12 cellular contexts compared by ENCODE assay signal in the genomic region with DNA sequence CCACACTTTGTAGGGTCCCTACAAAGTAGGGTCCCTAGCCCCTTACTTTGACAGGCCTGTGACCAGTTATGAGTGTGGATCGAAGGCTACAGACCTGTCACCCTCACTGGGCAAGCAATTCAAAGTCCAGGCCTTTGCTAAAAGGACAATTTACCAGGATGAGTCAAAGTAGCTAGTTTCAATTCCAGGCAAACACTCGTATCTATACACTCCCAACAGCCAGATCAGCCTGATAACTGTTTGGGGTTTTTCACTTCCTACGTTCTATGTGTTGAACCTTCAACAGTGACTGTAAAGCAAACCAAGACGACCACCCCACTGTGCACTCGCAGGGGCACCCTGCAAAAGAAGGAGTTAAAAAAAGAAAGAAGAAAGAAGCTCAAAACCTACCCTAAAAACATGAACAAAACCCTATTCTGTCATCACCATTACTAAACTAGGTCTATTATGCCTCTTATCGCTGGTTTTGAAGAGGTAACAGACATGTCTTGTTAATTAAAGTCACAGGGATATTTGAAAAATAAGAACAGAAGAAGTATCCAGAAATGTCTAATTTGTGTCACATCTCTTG. TPM values are rescaled to one million over a fixed set of nuclear protein-coding genes. Genes with fewer than 3 reads are reported as not detected.
DNase-seq lines count a peak whose midpoint lies in the region; ATAC-seq, FAIRE-seq and TF ChIP-seq lines count a peak whose summit lies in the region.
"Had no signal": no experiment of that assay in that cellular context is flagged by ENCODE, and none has a peak within 500 bp of the region (broad histone marks: within the 10 kb centered on the region; RNA-seq: fewer than 3 reads in every experiment).

No MANE protein-coding gene starts in this region.

- ATAC-seq in GM12878 = peak; percentile 22
- ATAC-seq in naive thymus-derived CD4-positive, alpha-beta T cell = no peak
- ATAC-seq: pancreas had no signal

- H4K20me1 ChIP-seq in GM12878 (ENCODE audit: control insufficient read depth, insufficient read depth) = no peaks in the 10 kb centered on the region

- peak overlapping the region in 3 of 7 donors; percentile 0 to 46 (median 28) for H3K27ac Mint-ChIP-seq in CD14-positive monocyte
- no peak overlapping the region; the same call in 1 of the 2 replicates for H3K27ac Mint-ChIP-seq in HFFc6
- peak overlapping the region in 2 of 9 donors; percentile 1 to 61 for H3K27ac Mint-ChIP-seq in naive thymus-derived CD4-positive, alpha-beta T cell

- 15% methylated on average over 6 of the region's 6 CpGs for WGBS in GM12878 (ENCODE audit: insufficient coverage, insufficient replicate concordance, low lambda C conversion rate, missing lambda C conversion rate)

- H3K27me3 ChIP-seq in GM12878 (replicated peaks in 1 of 2; ENCODE audit: control insufficient read depth in 2 of 2, insufficient read depth in 2 of 2, low read length in 1 of 2) = no peaks in the 10 kb centered on the region
- H3K27me3 ChIP-seq in naive thymus-derived CD4-positive, alpha-beta T cell (ENCODE audit: control insufficient read depth in 2 of 2, insufficient read depth in 2 of 2, low read length in 2 of 2) = no peaks in the 10 kb centered on the region
- H3K27me3 ChIP-seq: pancreas had no signal

- H3K36me3 ChIP-seq in GM12878 (ENCODE audit: control insufficient read depth in 2 of 2, insufficient read depth in 2 of 2, low read length in 1 of 2) = peaks cover 4 to 10% of the 10 kb centered on the region in 2 experiments; a peak in 3 of 4 replicates
- H3K36me3 ChIP-seq in naive thymus-derived CD4-positive, alpha-beta T cell (ENCODE audit: control insufficient read depth in 2 of 3, insufficient read depth in 3 of 3, low read length in 3 of 3) = no peaks in the 10 kb centered on the region
- H3K36me3 ChIP-seq: pancreas had no signal

- H3K4me1 ChIP-seq in GM12878 (ENCODE audit: control insufficient read depth, insufficient read depth, low read length) = peaks cover 38% of the 10 kb centered on the region
- H3K4me1 ChIP-seq in naive thymus-derived CD4-positive, alpha-beta T cell (ENCODE audit: control insufficient read depth in 2 of 2, insufficient read depth in 2 of 2, low read length in 2 of 2) = peaks cover 4 to 9% of the 10 kb centered on the region in 2 donors

- H3K9me3 ChIP-seq in GM12878 (replicated peaks; ENCODE audit: control insufficient read depth, insufficient read depth, low read length) = no peaks in the 10 kb centered on the region
- H3K9me3 ChIP-seq in naive thymus-derived CD4-positive, alpha-beta T cell (ENCODE audit: control insufficient read depth in 2 of 3, low read length in 3 of 3) = no peaks in the 10 kb centered on the region
- H3K9me3 ChIP-seq: pancreas had no signal

- no peak for TF ChIP-seq RAD21 in GM12878 (IDR thresholded peaks at IDR 0.05; ENCODE audit: insufficient read depth, low read depth, low read length)

- H3K4me3 ChIP-seq in GM12878 = peak overlapping the region; percentile 100
- no peak overlapping the region for H3K4me3 ChIP-seq in naive thymus-derived CD4-positive, alpha-beta T cell (ENCODE audit: low read length)
- H3K4me3 ChIP-seq: pancreas had no signal

- H3K9me3 Mint-ChIP-seq in CD14-positive monocyte = peaks cover 0 to 2% (median 0%) of the 10 kb centered on the region in 7 donors
- no peaks in the 10 kb centered on the region for H3K9me3 Mint-ChIP-seq in HFFc6
- H3K9me3 Mint-ChIP-seq in naive thymus-derived CD4-positive, alpha-beta T cell = peaks cover 0 to 2% (median 0%) of the 10 kb centered on the region in 11 donors
- H3K9me3 Mint-ChIP-seq: activated naive CD4-positive, alpha-beta T cell treated with anti-CD3 and anti-CD28 coated beads, Interleukin-2, amount 50 U/mL, for 72 hours had no signal

- H3K9ac ChIP-seq in GM12878 (ENCODE audit: control insufficient read depth, insufficient read depth, low read length) = peak overlapping the region; percentile 82

- no peak for DNase-seq in CD14-positive monocyte (ENCODE audit: low spot score)
- no peak for DNase-seq in HFFc6
- no peak for DNase-seq in GM12878 (ENCODE audit: low read depth, low spot score)
- DNase-seq in naive thymus-derived CD4-positive, alpha-beta T cell = no peak
- no peak for DNase-seq in HTR-8/SVneo (ENCODE audit: insufficient read length, low spot score)
- no peak for DNase-seq in SKM-1 (lab: John Stamatoyannopoulos, UW; ENCODE audit: unreplicated experiment)
- DNase-seq in NCI-H128 (lab: John Stamatoyannopoulos, UW; ENCODE audit: unreplicated experiment) = no peak
- no peak for DNase-seq in NCI-H82 treated with DMSO at 0.1 percent for 48 hours (lab: John Stamatoyannopoulos, UW; ENCODE audit: unreplicated experiment)
- DNase-seq: foreskin fibroblast, NCI-H1436 treated with DMSO at 0.1 percent for 48 hours, pancreas had no signal

- H3K4me2 ChIP-seq in GM12878 (ENCODE audit: control insufficient read depth, insufficient read depth) = peak overlapping the region; percentile 85

- SMC1A ChIA-PET in GM12878 (lab: Charles Lee; ENCODE audit: uncharacterized antibody, unreplicated experiment) = interaction anchor here (0.9 to 10.5 kb wide), 24 partner anchors 11 to 224 kb away, joined by 3 to 181 read pairs (median 10); a partner anchor contains a TSS

- CTCF ChIA-PET in GM12878 (lab: Yijun Ruan, JAX) = interaction anchor here (1.2 to 5.5 kb wide), 11 partner anchors 13 to 226 kb away, joined by 3 to 44 read pairs (median 8); a partner anchor contains a TSS
- CTCF ChIA-PET in naive thymus-derived CD4-positive, alpha-beta T cell (lab: Charles Lee) = interaction anchor here (0.6 to 1.1 kb wide), 2 partner anchors 90 to 266 kb away, joined by 3 read pairs; a partner anchor contains a TSS

- TF ChIP-seq POLR2A in GM12878 (IDR thresholded peaks at IDR 0.05; ENCODE audit: low read depth, low read length) = no peak

- in situ Hi-C loops in GM12878 (cut with MboI) = no loop called here

- TF ChIP-seq CTCF in CD14-positive monocyte (IDR thresholded peaks at IDR 0.05) (no peak), HFFc6 (IDR thresholded peaks at IDR 0.05) (no peak), GM12878 (IDR thresholded peaks at IDR 0.05 in 2 of 3, conservative IDR thresholded peaks at IDR 0.05 in 1 of 3; ENCODE audit: control insufficient read depth in 2 of 3, extremely low read depth in 1 of 3, insufficient read depth in 1 of 3, low read depth in 3 of 3, low read length in 3 of 3) (no peak)

- peaks cover 3 to 14% (median 14%) of the 10 kb centered on the region in 3 donors for H3K27me3 Mint-ChIP-seq in CD14-positive monocyte (ENCODE audit: low read depth in 3 of 3)
- H3K27me3 Mint-ChIP-seq in HFFc6 (ENCODE audit: insufficient read depth) = no peaks in the 10 kb centered on the region
- H3K27me3 Mint-ChIP-seq in naive thymus-derived CD4-positive, alpha-beta T cell = peaks cover 0 to 17% (median 10%) of the 10 kb centered on the region in 5 donors

- TF ChIP-seq EP300 in GM12878 (IDR thresholded peaks at IDR 0.05; ENCODE audit: borderline replicate concordance in 1 of 2, control insufficient read depth in 1 of 2, low read depth in 2 of 2, low read length in 2 of 2) = peak; percentile 15 to 54; a peak in 1 of 4 replicates

- H3K79me2 ChIP-seq in GM12878 (ENCODE audit: control insufficient read depth, insufficient read depth, low read length) = peaks cover 73% of the 10 kb centered on the region

- H3K4me1 Mint-ChIP-seq in CD14-positive monocyte (peaks cover 66% of the 10 kb centered on the region), HFFc6 (ENCODE audit: low read depth) (peaks cover 36% of the 10 kb centered on the region)
- peaks cover 25 to 59% (median 30%) of the 10 kb centered on the region in 7 donors for H3K4me1 Mint-ChIP-seq in naive thymus-derived CD4-positive, alpha-beta T cell

- peak overlapping the region; percentile 62 for H3K27ac ChIP-seq in GM12878 (ENCODE audit: control insufficient read depth, insufficient read depth)
- no peak overlapping the region for H3K27ac ChIP-seq in naive thymus-derived CD4-positive, alpha-beta T cell (ENCODE audit: low read depth, low read length)
- H3K27ac ChIP-seq: pancreas had no signal

- H2AFZ ChIP-seq in GM12878 (ENCODE audit: control insufficient read depth, low read depth, low read length) = no peak overlapping the region

- H3K4me3 Mint-ChIP-seq in CD14-positive monocyte (peak overlapping the region; percentile 0 to 7), HFFc6 (peak overlapping the region; percentile 55)
- peak overlapping the region in 7 of 10 donors; percentile 33 to 96 (median 70) for H3K4me3 Mint-ChIP-seq in naive thymus-derived CD4-positive, alpha-beta T cell

- H3K36me3 Mint-ChIP-seq in CD14-positive monocyte (peaks cover 12 to 15% of the 10 kb centered on the region in 2 donors), HFFc6 (ENCODE audit: low read depth) (no peaks in the 10 kb centered on the region; the same call in 1 of the 2 replicates)
- H3K36me3 Mint-ChIP-seq in naive thymus-derived CD4-positive, alpha-beta T cell = no peaks in the 10 kb centered on the region

- POLR2A ChIA-PET in GM12878 (lab: Charles Lee) = interaction anchor here (0.9 to 5.5 kb wide), 17 partner anchors 10 to 210 kb away, joined by 3 to 68 read pairs (median 4); no protein-coding TSS in a partner anchor
- POLR2A ChIA-PET in naive thymus-derived CD4-positive, alpha-beta T cell (lab: Charles Lee) = no interaction called here

- RAD21 ChIA-PET in GM12878 (lab: Charles Lee; ENCODE audit: unreplicated experiment) = interaction anchor here (0.5 to 11.8 kb wide), 18 partner anchors 17 to 1148 kb away, joined by 3 to 193 read pairs (median 8); a partner anchor contains a TSS

- intact Hi-C loops in CD14-positive monocyte (cut with micrococcal nuclease) = loop anchor here in 1 of 2 donors (10.0 kb wide), 2 partner anchors 69 to 91 kb away; a partner anchor contains a TSS
- intact Hi-C loops in GM12878 (cut with micrococcal nuclease; ENCODE audit: unreplicated experiment) = loop anchor here (1.0 to 2.0 kb wide), 2 partner anchors 56 to 101 kb away; no protein-coding TSS in a partner anchor
- intact Hi-C loops in naive thymus-derived CD4-positive, alpha-beta T cell (cut with micrococcal nuclease) = loop anchor here (2.0 to 10.0 kb wide), 2 partner anchors 19 to 131 kb away; a partner anchor contains a TSS

- BruUV-seq in GM12878 (replicated peaks; lab: Mats Ljungman, UMichigan) = no TSS peak

- peak; percentile 54 for FAIRE-seq in GM12878 (lab: Jason Lieb, UNC)
- no peak for FAIRE-seq in HTR-8/SVneo (lab: Jason Lieb, UNC)
- FAIRE-seq: pancreas had no signal

RNA-seq across cellular contexts. Expression of a gene that starts 3.2 kb away (rescaled TPM):
- polyA plus RNA-seq in CD14-positive monocyte = 1 to 10 TPM; 2.4 TPM
- 1 to 10 TPM; 2.3 to 4.7 (median 2.9) TPM for total RNA-seq in HFFc6 (2021; fragmentation: NEBNext Ultra II Directional; extraction: Animal tissue kit (Norgen Biotek cat#: 25700))
- 121 and 123 TPM in 2 replicates for total RNA-seq in GM12878 (2013; cell fraction: nucleolus; rRNA removed)
- total RNA-seq in GM12878 (2014; rRNA removed) = 16.3 and 16.8 TPM in 2 replicates
- total RNA-seq in GM12878 (2014; rRNA removed; fragmentation: Illumina TruSeq; extraction: Trizol) = 14.6 and 15.1 TPM in 2 replicates
- 18.0 and 20.6 TPM in 2 replicates for total RNA-seq in GM12878 (2021)
- 5.7 TPM for polyA plus RNA-seq in GM12878 (2011; ENCODE audit: low read depth)
- polyA plus RNA-seq in GM12878 (2011; rRNA removed) = 40.1 and 41.4 TPM in 2 replicates
- 32.8 and 36.8 TPM in 2 replicates for polyA plus RNA-seq in GM12878 (2011; cell fraction: cytosol; rRNA removed)
- polyA plus RNA-seq in GM12878 (2011; cell fraction: nucleus; rRNA removed) = 40.6 and 41.7 TPM in 2 replicates
- 8.8 and 11.5 TPM in 2 replicates for polyA plus RNA-seq in GM12878 (2012)
- polyA plus RNA-seq in GM12878 (2014; fragmentation: Illumina TruSeq; extraction: Trizol) = 9.8 and 10.2 TPM in 2 replicates
- polyA plus RNA-seq in GM12878 (2014; fragmentation: Nextera tagmentation; extraction: Ambion mirVana) = 1 to 10 TPM; 6.5 to 7.9 TPM
- 14.8 and 16.1 TPM in 2 replicates for polyA plus RNA-seq in GM12878 (2014; rRNA removed)
- 10 to 100 TPM; 16.9 to 22.8 TPM for polyA plus RNA-seq in GM12878 (2016; fragmentation: Nextera tagmentation; extraction: Ambion mirVana)
- 70.4 and 77.3 TPM in 2 replicates for polyA minus RNA-seq in GM12878 (2011; rRNA and poly(A)+ RNA removed)
- polyA minus RNA-seq in GM12878 (2011; cell fraction: cytosol; rRNA and poly(A)+ RNA removed) = 22.9 and 27.3 TPM in 2 replicates
- polyA minus RNA-seq in GM12878 (2011; cell fraction: nucleus; rRNA and poly(A)+ RNA removed) = 48.8 and 86.5 TPM in 2 replicates
- total RNA-seq in naive thymus-derived CD4-positive, alpha-beta T cell = 10 to 100 TPM in 1 of 5 experiments, 1 to 10 TPM in 2, under 1 TPM in 2; 0.73 to 10.8 (median 2.0) TPM
- polyA plus RNA-seq in naive thymus-derived CD4-positive, alpha-beta T cell = under 1 TPM in 1 of 2 donors, not detected in 1; 0.24 TPM

Comparison
In these comparisons a context has a peak if more than half of its experiments do, and no peak if none do; other contexts are left out.
1. H3K4me3 Mint-ChIP-seq: peak in every context shown above with its lines; median percentile 70 in naive thymus-derived CD4-positive, alpha-beta T cell; 55 in HFFc6; 4 in CD14-positive monocyte.